ENCODE assay signal across 1 cellular context in the genomic region with DNA sequence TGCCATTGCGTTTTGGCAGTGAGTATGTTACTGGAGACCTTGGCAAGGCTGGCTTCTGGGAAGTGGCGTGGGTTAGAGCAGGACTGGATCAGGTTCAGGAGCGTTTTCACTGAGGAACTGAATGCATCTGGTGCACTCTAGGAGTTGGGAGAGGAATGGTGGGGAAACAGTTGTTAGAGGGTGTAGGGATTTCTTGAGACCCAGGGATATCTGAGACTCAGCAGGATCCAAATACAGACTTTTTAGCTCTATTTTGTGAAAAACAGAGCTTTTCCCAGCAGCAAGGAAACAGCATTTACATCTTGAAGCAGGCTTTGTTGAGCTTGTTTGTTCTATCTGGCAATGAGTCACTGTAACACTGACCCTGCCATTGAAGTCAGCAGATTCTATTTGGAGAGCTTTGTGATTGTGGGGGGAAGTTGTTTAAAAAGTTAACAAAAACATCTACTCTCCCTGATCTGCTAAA.
TF ChIP-seq lines count a peak whose summit lies in the region.

No MANE protein-coding gene starts in this region.

TF ChIP-seq in HepG2, 621 proteins besides CTCF, POLR2A, EP300 and RAD21 (continued from another document and continues in another):
- TF ChIP-seq ZBTB4 (CRISPR knock-in tag; IDR thresholded peaks at IDR 0.05; ENCODE audit: borderline replicate concordance) (no peak), HOXA5 (CRISPR knock-in tag; IDR thresholded peaks at IDR 0.05) (no peak), ETS1 (CRISPR knock-in tag; IDR thresholded peaks at IDR 0.05) (no peak), PHB2 (IDR thresholded peaks at IDR 0.05; ENCODE audit: partially characterized antibody) (no peak), MIER2 (CRISPR knock-in tag; IDR thresholded peaks at IDR 0.05) (no peak), ATRX (CRISPR knock-in tag; IDR thresholded peaks at IDR 0.05; ENCODE audit: borderline replicate concordance) (no peak), ATF7-NPFF (CRISPR knock-in tag; IDR thresholded peaks at IDR 0.05; ENCODE audit: low read depth) (no peak), MBD4 (IDR thresholded peaks at IDR 0.05; ENCODE audit: borderline replicate concordance, low read length) (no peak), ZNF614 (CRISPR knock-in tag; IDR thresholded peaks at IDR 0.05; ENCODE audit: borderline replicate concordance) (0 out of 2 replicates have a peak, but pooled peaks have one; percentile 44), DR1 (CRISPR knock-in tag; IDR thresholded peaks at IDR 0.05) (no peak), GPBP1L1 (CRISPR knock-in tag; IDR thresholded peaks at IDR 0.05) (no peak), ATF7 (IDR thresholded peaks at IDR 0.05) (no peak), ATF7 (CRISPR knock-in tag; IDR thresholded peaks at IDR 0.05) (no peak), CENPX (CRISPR knock-in tag; IDR thresholded peaks at IDR 0.05) (no peak), ZBED4 (CRISPR knock-in tag; IDR thresholded peaks at IDR 0.05; ENCODE audit: borderline replicate concordance) (no peak), ZNF550 (CRISPR knock-in tag; IDR thresholded peaks at IDR 0.05; ENCODE audit: borderline replicate concordance) (no peak), MIER3 (CRISPR knock-in tag; IDR thresholded peaks at IDR 0.05; ENCODE audit: borderline replicate concordance) (no peak), GABPB1 (CRISPR knock-in tag; IDR thresholded peaks at IDR 0.05) (no peak), RFX5 (IDR thresholded peaks at IDR 0.05; ENCODE audit: low read depth, low read length) (no peak), CC2D1A (CRISPR knock-in tag; IDR thresholded peaks at IDR 0.05) (no peak), MTF1 (CRISPR knock-in tag; IDR thresholded peaks at IDR 0.05) (no peak), RXRA (CRISPR knock-in tag; IDR thresholded peaks at IDR 0.05) (no peak), TOE1 (CRISPR knock-in tag; IDR thresholded peaks at IDR 0.05) (no peak), SYNCRIP (IDR thresholded peaks at IDR 0.05; ENCODE audit: insufficient read depth, low read depth, low read length) (no peak), ZNF260 (CRISPR knock-in tag; IDR thresholded peaks at IDR 0.05; ENCODE audit: borderline replicate concordance, low read depth) (no peak), RBM39 (IDR thresholded peaks at IDR 0.05; ENCODE audit: low read depth, low read length, poor library complexity, severe bottlenecking) (no peak), TEAD2 (CRISPR knock-in tag; IDR thresholded peaks at IDR 0.05) (no peak), ZFP36L2 (CRISPR knock-in tag; IDR thresholded peaks at IDR 0.05) (no peak), SIX1 (CRISPR knock-in tag; IDR thresholded peaks at IDR 0.05; ENCODE audit: borderline replicate concordance) (no peak), ETV5 (CRISPR knock-in tag; IDR thresholded peaks at IDR 0.05; ENCODE audit: borderline replicate concordance) (peak; percentile 11; the same call in 1 of the 2 replicates), SMAD3 (CRISPR knock-in tag; IDR thresholded peaks at IDR 0.05) (no peak), PRPF4 (IDR thresholded peaks at IDR 0.05; ENCODE audit: low read depth, low read length, poor library complexity, severe bottlenecking) (no peak), MATR3 (CRISPR knock-in tag; IDR thresholded peaks at IDR 0.05) (no peak), ATF1 (CRISPR knock-in tag; IDR thresholded peaks at IDR 0.05) (no peak), ZNF780A (CRISPR knock-in tag; IDR thresholded peaks at IDR 0.05) (no peak), IKZF1 (IDR thresholded peaks at IDR 0.05) (no peak), JDP2 (CRISPR knock-in tag; IDR thresholded peaks at IDR 0.05; ENCODE audit: borderline replicate concordance) (no peak), FOXO4 (CRISPR knock-in tag; conservative IDR thresholded peaks at IDR 0.05) (no peak), SAP130 (CRISPR knock-in tag; IDR thresholded peaks at IDR 0.05; ENCODE audit: low read depth) (peak; percentile 42), ZZZ3 (CRISPR knock-in tag; IDR thresholded peaks at IDR 0.05; ENCODE audit: borderline replicate concordance) (no peak), ZNF619 (CRISPR knock-in tag; IDR thresholded peaks at IDR 0.05) (no peak), ZMAT3 (CRISPR knock-in tag; conservative IDR thresholded peaks at IDR 0.05) (no peak), ZNF337 (CRISPR knock-in tag; IDR thresholded peaks at IDR 0.05; ENCODE audit: borderline replicate concordance, low read depth) (no peak), MLLT10 (CRISPR knock-in tag; IDR thresholded peaks at IDR 0.05) (no peak), RARA (CRISPR knock-in tag; IDR thresholded peaks at IDR 0.05) (peak; percentile 67; the same call in 1 of the 2 replicates), ZNF33B (CRISPR knock-in tag; IDR thresholded peaks at IDR 0.05) (no peak)
- TF ChIP-seq, protein P1, sequence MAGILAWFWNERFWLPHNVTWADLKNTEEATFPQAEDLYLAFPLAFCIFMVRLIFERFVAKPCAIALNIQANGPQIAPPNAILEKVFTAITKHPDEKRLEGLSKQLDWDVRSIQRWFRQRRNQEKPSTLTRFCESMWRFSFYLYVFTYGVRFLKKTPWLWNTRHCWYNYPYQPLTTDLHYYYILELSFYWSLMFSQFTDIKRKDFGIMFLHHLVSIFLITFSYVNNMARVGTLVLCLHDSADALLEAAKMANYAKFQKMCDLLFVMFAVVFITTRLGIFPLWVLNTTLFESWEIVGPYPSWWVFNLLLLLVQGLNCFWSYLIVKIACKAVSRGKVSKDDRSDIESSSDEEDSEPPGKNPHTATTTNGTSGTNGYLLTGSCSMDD (CRISPR knock-in tag; IDR thresholded peaks at IDR 0.05): no peak
- TF ChIP-seq, protein P2, sequence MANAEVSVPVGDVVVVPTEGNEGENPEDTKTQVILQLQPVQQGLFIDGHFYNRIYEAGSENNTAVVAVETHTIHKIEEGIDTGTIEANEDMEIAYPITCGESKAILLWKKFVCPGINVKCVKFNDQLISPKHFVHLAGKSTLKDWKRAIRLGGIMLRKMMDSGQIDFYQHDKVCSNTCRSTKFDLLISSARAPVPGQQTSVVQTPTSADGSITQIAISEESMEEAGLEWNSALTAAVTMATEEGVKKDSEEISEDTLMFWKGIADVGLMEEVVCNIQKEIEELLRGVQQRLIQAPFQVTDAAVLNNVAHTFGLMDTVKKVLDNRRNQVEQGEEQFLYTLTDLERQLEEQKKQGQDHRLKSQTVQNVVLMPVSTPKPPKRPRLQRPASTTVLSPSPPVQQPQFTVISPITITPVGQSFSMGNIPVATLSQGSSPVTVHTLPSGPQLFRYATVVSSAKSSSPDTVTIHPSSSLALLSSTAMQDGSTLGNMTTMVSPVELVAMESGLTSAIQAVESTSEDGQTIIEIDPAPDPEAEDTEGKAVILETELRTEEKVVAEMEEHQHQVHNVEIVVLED (CRISPR knock-in tag; IDR thresholded peaks at IDR 0.05; ENCODE audit: borderline replicate concordance): no peak
- TF ChIP-seq, protein P3, sequence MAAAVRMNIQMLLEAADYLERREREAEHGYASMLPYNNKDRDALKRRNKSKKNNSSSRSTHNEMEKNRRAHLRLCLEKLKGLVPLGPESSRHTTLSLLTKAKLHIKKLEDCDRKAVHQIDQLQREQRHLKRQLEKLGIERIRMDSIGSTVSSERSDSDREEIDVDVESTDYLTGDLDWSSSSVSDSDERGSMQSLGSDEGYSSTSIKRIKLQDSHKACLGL (CRISPR knock-in tag; IDR thresholded peaks at IDR 0.05): no peak
- TF ChIP-seq, protein P4, sequence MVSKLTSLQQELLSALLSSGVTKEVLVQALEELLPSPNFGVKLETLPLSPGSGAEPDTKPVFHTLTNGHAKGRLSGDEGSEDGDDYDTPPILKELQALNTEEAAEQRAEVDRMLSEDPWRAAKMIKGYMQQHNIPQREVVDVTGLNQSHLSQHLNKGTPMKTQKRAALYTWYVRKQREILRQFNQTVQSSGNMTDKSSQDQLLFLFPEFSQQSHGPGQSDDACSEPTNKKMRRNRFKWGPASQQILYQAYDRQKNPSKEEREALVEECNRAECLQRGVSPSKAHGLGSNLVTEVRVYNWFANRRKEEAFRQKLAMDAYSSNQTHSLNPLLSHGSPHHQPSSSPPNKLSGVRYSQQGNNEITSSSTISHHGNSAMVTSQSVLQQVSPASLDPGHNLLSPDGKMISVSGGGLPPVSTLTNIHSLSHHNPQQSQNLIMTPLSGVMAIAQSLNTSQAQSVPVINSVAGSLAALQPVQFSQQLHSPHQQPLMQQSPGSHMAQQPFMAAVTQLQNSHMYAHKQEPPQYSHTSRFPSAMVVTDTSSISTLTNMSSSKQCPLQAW (CRISPR knock-in tag; IDR thresholded peaks at IDR 0.05): no peak
